19 cellular contexts compared by ENCODE assay signal in the genomic region with DNA sequence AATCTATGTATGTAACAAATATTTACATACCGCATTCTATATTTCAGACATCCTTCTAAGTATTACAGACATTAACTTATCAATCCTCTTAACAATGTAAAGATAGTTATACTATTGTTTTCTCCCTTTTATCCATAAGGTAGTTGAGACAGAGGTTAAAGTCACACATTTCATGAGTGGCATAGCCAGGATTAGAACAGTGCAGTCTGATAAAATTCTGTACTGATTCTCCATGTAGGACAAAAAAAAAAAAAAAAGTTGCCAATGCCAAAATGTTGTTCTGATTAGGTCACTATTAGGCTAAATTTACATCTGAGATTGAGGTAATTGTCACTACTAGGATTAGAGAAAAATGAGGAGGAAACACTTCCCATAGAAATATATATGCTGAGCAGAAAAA.
DNase-seq lines count a peak whose midpoint lies in the region; ATAC-seq and TF ChIP-seq lines count a peak whose summit lies in the region.
"Had no signal": no experiment of that assay in that cellular context is flagged by ENCODE, and none has a peak within 500 bp of the region (broad histone marks: within the 10 kb centered on the region; RNA-seq: fewer than 3 reads in every experiment).

No MANE protein-coding gene starts in this region.

- ATAC-seq in Right ventricle myocardium inferior (peak; percentile 44), heart left ventricle (peak; percentile 34 to 87 (median 64)), right cardiac atrium (no peak), left cardiac atrium (peak; percentile 39 to 62), left ventricle myocardium superior (peak; percentile 80)
- ATAC-seq: A549; CD8-positive, alpha-beta T cell had no signal

- H3K27me3 ChIP-seq in right atrium auricular region (no peaks in the 10 kb centered on the region), heart left ventricle (no peaks in the 10 kb centered on the region), right cardiac atrium (ENCODE audit: control insufficient read depth, insufficient read depth) (no peaks in the 10 kb centered on the region)
- H3K27me3 ChIP-seq: BLaER1 treated with 17β-estradiol and CSF1 and Interleukin-3, amounts not matched to agents 10 nM and 100 nM had no signal

- DNase-seq in Right ventricle myocardium inferior (ENCODE audit: missing footprints): no peak
- DNase-seq in right atrium auricular region (ENCODE audit: low spot score): no peak
- DNase-seq in heart left ventricle: no peak
- no peak for DNase-seq in right cardiac atrium
- DNase-seq in left cardiac atrium: no peak
- no peak for DNase-seq in left ventricle myocardium superior
- no peak for DNase-seq in SW 1271 (lab: John Stamatoyannopoulos, UW)
- DNase-seq in head of caudate nucleus: no peak
- DNase-seq: AML-193; Caco-2; Calu3; CD4-positive, alpha-beta T cell; CD8-positive, alpha-beta T cell; DMS79 treated with DMSO at 0.1 percent for 48 hours; GF-D8 had no signal

- H3K9me3 ChIP-seq in right atrium auricular region: no peaks in the 10 kb centered on the region
- no peaks in the 10 kb centered on the region for H3K9me3 ChIP-seq in heart left ventricle
- H3K9me3 ChIP-seq in right cardiac atrium (ENCODE audit: control insufficient read depth, low read length): no peaks in the 10 kb centered on the region
- H3K9me3 ChIP-seq: A549, Caco-2 had no signal

- no peak overlapping the region for H3K4me3 ChIP-seq in right atrium auricular region
- no peak overlapping the region for H3K4me3 ChIP-seq in heart left ventricle
- no peak overlapping the region for H3K4me3 ChIP-seq in right cardiac atrium (ENCODE audit: low read length)
- H3K4me3 ChIP-seq: A549; BLaER1 treated with 17β-estradiol and CSF1 and Interleukin-3, amounts not matched to agents 10 nM and 100 nM had no signal

- no peaks in the 10 kb centered on the region for H3K4me1 ChIP-seq in right atrium auricular region
- peaks cover 0 to 4% (median 0%) of the 10 kb centered on the region in 12 donors for H3K4me1 ChIP-seq in heart left ventricle
- no peaks in the 10 kb centered on the region for H3K4me1 ChIP-seq in right cardiac atrium (ENCODE audit: control insufficient read depth, insufficient read depth, low read length)
- H3K4me1 ChIP-seq: A549; BLaER1 treated with 17β-estradiol and CSF1 and Interleukin-3, amounts not matched to agents 10 nM and 100 nM; Caco-2 had no signal

- H3K27ac ChIP-seq in right atrium auricular region (peak overlapping the region in 1 of 2 donors; percentile 59), heart left ventricle (peak overlapping the region in 5 of 12 donors; percentile 2 to 78 (median 38)), right cardiac atrium (ENCODE audit: low read length) (no peak overlapping the region)
- H3K27ac ChIP-seq: 22Rv1; A549; BLaER1 treated with 17β-estradiol and CSF1 and Interleukin-3, amounts not matched to agents 10 nM and 100 nM; C4-2B had no signal

- no peaks in the 10 kb centered on the region for H3K36me3 ChIP-seq in right atrium auricular region
- no peaks in the 10 kb centered on the region for H3K36me3 ChIP-seq in heart left ventricle
- H3K36me3 ChIP-seq: BLaER1 treated with 17β-estradiol and CSF1 and Interleukin-3, amounts not matched to agents 10 nM and 100 nM had no signal

- TF ChIP-seq CTCF in right atrium auricular region (IDR thresholded peaks at IDR 0.05): no peak
- TF ChIP-seq CTCF in heart left ventricle (IDR thresholded peaks at IDR 0.05): no peak

- TF ChIP-seq POLR2A in heart left ventricle (IDR thresholded peaks at IDR 0.05): no peak

- WGBS in heart left ventricle, 4 donors: 87 to 93% (median 88%) methylated on average over 1 of the region's 1 CpG
- 84% methylated on average over 1 of the region's 1 CpG for WGBS in right cardiac atrium

- intact Hi-C loops in Right ventricle myocardium inferior (cut with DNase I) (no loop called here), heart left ventricle (cut with DNase I) (no loop called here), right cardiac atrium (cut with DNase I) (no loop called here), left cardiac atrium (cut with DNase I) (no loop called here), left ventricle myocardium superior (cut with micrococcal nuclease) (no loop called here), head of caudate nucleus (cut with DNase I) (no loop called here)

Comparison
In these comparisons a context has a peak if more than half of its experiments do, and no peak if none do; other contexts are left out.
1. ATAC-seq: peak in Right ventricle myocardium inferior (single experiment), heart left ventricle (4 of 4), left cardiac atrium (2 of 2) and left ventricle myocardium superior (single experiment); none in right cardiac atrium (0 of 2).